In the genomic region with DNA sequence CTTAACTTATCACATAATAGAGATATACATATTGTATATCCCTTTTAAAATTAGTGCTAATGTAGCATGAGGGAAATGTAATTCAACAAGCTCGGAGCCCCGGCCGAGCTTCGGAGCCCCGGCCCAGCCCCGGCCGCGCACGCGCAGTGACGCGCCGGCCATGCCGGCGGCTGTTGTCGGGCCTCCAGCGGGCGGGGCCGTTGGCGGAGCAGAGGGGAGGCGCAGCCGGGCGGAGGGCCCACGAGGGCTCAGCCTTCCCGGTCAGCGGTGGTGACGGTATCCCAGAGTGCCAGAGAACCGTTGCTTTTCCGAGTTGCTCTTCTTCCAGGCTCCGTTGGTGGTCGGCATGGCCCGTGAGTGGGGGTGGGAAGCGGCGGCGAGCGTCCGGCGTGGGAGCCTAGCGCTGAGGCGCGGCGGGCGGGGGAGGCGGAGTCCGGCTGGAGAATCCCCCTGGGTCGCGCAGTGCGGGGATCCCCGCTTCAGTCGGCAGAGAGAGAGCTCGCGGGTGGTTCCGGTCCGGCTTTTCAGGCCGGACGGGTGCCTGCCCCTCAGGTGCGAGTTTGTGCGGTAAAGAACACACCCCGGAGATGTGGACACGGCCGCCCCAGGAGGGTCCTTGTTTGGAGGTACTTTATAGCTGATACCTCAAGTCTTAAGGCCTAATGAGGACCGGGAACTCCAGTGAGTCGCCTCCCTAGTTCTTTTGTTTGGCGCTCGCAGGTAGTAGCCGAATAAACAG, we compare ENCODE assay signal across 8 cellular contexts. TPM values are rescaled to one million over a fixed set of nuclear protein-coding genes. Genes with fewer than 3 reads are reported as not detected.
A peak's percentile ranks its signal among the peaks of the same experiment; 100 is the strongest.
DNase-seq lines count a peak whose midpoint lies in the region; ATAC-seq and TF ChIP-seq lines count a peak whose summit lies in the region.
"Not testable (repeated sequence)": the region's sequence is repeated elsewhere in the genome, so short reads cannot be mapped to it uniquely, and the experiment has no call there.

A gene (plus strand): TSS at position 146 of the 739 bp plus-strand sequence. CDS start 201 bp downstream, at position 347.

- not testable (repeated sequence) for DNase-seq in Calu3; HT-29 (ENCODE audit: low spot score); activated T-cell treated with anti-CD3 and anti-CD28 coated beads, Interleukin-2, amount 50 U/mL, for 4 hours; esophagus muscularis mucosa (ENCODE audit: extremely low spot score); lung microvascular endothelial cell (ENCODE audit: low read depth in 2 of 2)

- H3K27me3 ChIP-seq in esophagus muscularis mucosa = not testable (repeated sequence)

- TF ChIP-seq POLR2A in esophagus muscularis mucosa (IDR thresholded peaks at IDR 0.05; ENCODE audit: low read depth) = not testable (repeated sequence)

- not testable (repeated sequence) for H3K27ac ChIP-seq in esophagus muscularis mucosa (replicated peaks in 1 of 4)

- not testable (repeated sequence) for TF ChIP-seq CTCF in Calu3 (IDR thresholded peaks at IDR 0.05; ENCODE audit: unreplicated experiment); esophagus muscularis mucosa (IDR thresholded peaks at IDR 0.05)

- H3K4me3 ChIP-seq in esophagus muscularis mucosa = not testable (repeated sequence)

- not testable (repeated sequence) for TF ChIP-seq EP300 in esophagus muscularis mucosa (IDR thresholded peaks at IDR 0.05)

- not testable (repeated sequence) for H3K27ac Mint-ChIP-seq in Calu3 (ENCODE audit: unreplicated experiment); stimulated activated memory B cell treated with anti-CD40 and anti-IgM and Interleukin-4, amounts not matched to agents 10 μg/mL and 1 μg/mL and 100 μg/mL, for 72 hours

- not testable (repeated sequence) for H3K27me3 Mint-ChIP-seq in Calu3 (ENCODE audit: unreplicated experiment); activated T-cell treated with anti-CD3 and anti-CD28 coated beads, Interleukin-2, amount 50 U/mL, for 4 hours (ENCODE audit: low read depth); stimulated activated memory B cell treated with anti-CD40 and anti-IgM and Interleukin-4, amounts not matched to agents 10 μg/mL and 1 μg/mL and 100 μg/mL, for 72 hours

- H3K4me1 ChIP-seq in esophagus muscularis mucosa = not testable (repeated sequence)

- H3K4me3 Mint-ChIP-seq in Calu3 (ENCODE audit: low read depth, unreplicated experiment); activated T-cell treated with anti-CD3 and anti-CD28 coated beads, Interleukin-2, amount 50 U/mL, for 4 hours; stimulated activated memory B cell treated with anti-CD40 and anti-IgM and Interleukin-4, amounts not matched to agents 10 μg/mL and 1 μg/mL and 100 μg/mL, for 72 hours: not testable (repeated sequence)

- H3K36me3 Mint-ChIP-seq in Calu3 (ENCODE audit: insufficient read depth, unreplicated experiment); activated T-cell treated with anti-CD3 and anti-CD28 coated beads, Interleukin-2, amount 50 U/mL, for 4 hours (ENCODE audit: insufficient read depth); stimulated activated memory B cell treated with anti-CD40 and anti-IgM and Interleukin-4, amounts not matched to agents 10 μg/mL and 1 μg/mL and 100 μg/mL, for 72 hours: not testable (repeated sequence)

- BruUV-seq in Calu3 (replicated peaks; lab: Mats Ljungman, UMichigan) = not testable (repeated sequence)

- not testable (repeated sequence) for H3K36me3 ChIP-seq in esophagus muscularis mucosa

- H3K4me1 Mint-ChIP-seq in Calu3 (ENCODE audit: low read depth, unreplicated experiment); activated T-cell treated with anti-CD3 and anti-CD28 coated beads, Interleukin-2, amount 50 U/mL, for 4 hours (ENCODE audit: low read depth); stimulated activated memory B cell treated with anti-CD40 and anti-IgM and Interleukin-4, amounts not matched to agents 10 μg/mL and 1 μg/mL and 100 μg/mL, for 72 hours: not testable (repeated sequence)

- CTCF ChIA-PET in Calu3 (lab: Charles Lee) = not testable (repeated sequence)

- ATAC-seq in GM19468 (IDR thresholded peaks at IDR 0.05; ENCODE audit: extremely low read depth, unreplicated experiment) (peak; percentile 61), HG02884 (IDR thresholded peaks at IDR 0.05; ENCODE audit: unreplicated experiment) (peak; percentile 88)
- peak; percentile 94 to 97 for ATAC-seq in activated T-cell treated with anti-CD3 and anti-CD28 coated beads, Interleukin-2, amount 50 U/mL, for 4 hours
- ATAC-seq in stimulated activated memory B cell treated with anti-CD40 and anti-IgM and Interleukin-4, amounts not matched to agents 10 μg/mL and 1 μg/mL and 100 μg/mL, for 72 hours = peak; percentile 96

- not testable (repeated sequence) for H3K9me3 Mint-ChIP-seq in Calu3 (ENCODE audit: low read depth, unreplicated experiment); activated T-cell treated with anti-CD3 and anti-CD28 coated beads, Interleukin-2, amount 50 U/mL, for 4 hours; stimulated activated memory B cell treated with anti-CD40 and anti-IgM and Interleukin-4, amounts not matched to agents 10 μg/mL and 1 μg/mL and 100 μg/mL, for 72 hours

- intact Hi-C loops in Calu3 (cut with micrococcal nuclease; ENCODE audit: unreplicated experiment); esophagus muscularis mucosa (cut with DNase I): not testable (repeated sequence)

- no CpG with 5 or more reads among the region's 66 CpGs for whole genome bisulfite sequencing in esophagus muscularis mucosa

- not testable (repeated sequence) for H3K9me3 ChIP-seq in esophagus muscularis mucosa

RNA-seq across cellular contexts. Expression of the gene that starts here (rescaled TPM):
- total RNA-seq in Calu3 (2022) = 23.7 and 30.8 TPM in 2 replicates
- total RNA-seq in HT-29 (2014; rRNA removed; shearing (Covaris generic)) = 19.8 and 30.5 TPM in 2 replicates
- 10 to 100 TPM; 19.8 to 24.5 (median 22.9) TPM for total RNA-seq in activated T-cell treated with anti-CD3 and anti-CD28 coated beads, Interleukin-2, amount 50 U/mL, for 4 hours
- 10 to 100 TPM; 25.3 to 56.3 (median 36.4) TPM for total RNA-seq in esophagus muscularis mucosa
- total RNA-seq in lung microvascular endothelial cell = 20.7 and 34.5 TPM in 2 replicates
